In genomic region chr12:71166280-71166679, GRCh38 we compare ENCODE assay signal across 27 cellular contexts. TPM values are rescaled to one million over a fixed set of nuclear protein-coding genes. Genes with fewer than 3 reads are reported as not detected.
"Had no signal": no experiment of that assay in that cellular context is flagged by ENCODE, and none has a peak within 500 bp of the region (broad histone marks: within the 10 kb centered on the region; RNA-seq: fewer than 3 reads in every experiment).

No MANE protein-coding gene starts in this region.

- ATAC-seq: esophagus mucosa; gastrocnemius medialis; naive thymus-derived CD4-positive, alpha-beta T cell; stimulated activated naive B cell treated with anti-CD40 and anti-IgM and Interleukin-4, amounts not matched to agents 10 μg/mL and 1 μg/mL and 100 μg/mL, for 72 hours had no signal

- H3K4me3 ChIP-seq: colonic mucosa, gastrocnemius medialis, neural progenitor cell, sigmoid colon, tibial artery had no signal

- DNase-seq: colonic mucosa; effector CD8-positive, alpha-beta T cell; foreskin fibroblast; gastrocnemius medialis; head of caudate nucleus; hippocampal formation; mesenchymal stem cell; midbrain; naive thymus-derived CD4-positive, alpha-beta T cell; sigmoid colon; stimulated activated CD4-positive, alpha-beta T cell treated with anti-CD3 and anti-CD28 coated beads, Interleukin-4, amount 100 ng/mL, for 4 hours; stimulated activated naive B cell treated with anti-CD40 and anti-IgM and Interleukin-4, amounts not matched to agents 10 μg/mL and 1 μg/mL and 100 μg/mL, for 72 hours; substantia nigra; testis; tibial artery had no signal

- H3K9me3 ChIP-seq: colonic mucosa, gastrocnemius medialis, sigmoid colon, testis, tibial artery had no signal

- H3K4me1 Mint-ChIP-seq: naive thymus-derived CD4-positive, alpha-beta T cell; neural progenitor cell; stimulated activated naive B cell treated with anti-CD40 and anti-IgM and Interleukin-4, amounts not matched to agents 10 μg/mL and 1 μg/mL and 100 μg/mL, for 72 hours had no signal

- H3K27ac Mint-ChIP-seq: dendritic cell treated with granulocyte-macrophage colony-stimulating factor and Interleukin-4, amounts not matched to agents 40 ng/mL and 50 ng/mL, for 4 days; naive thymus-derived CD4-positive, alpha-beta T cell; nephron; neural progenitor cell; stimulated activated naive B cell treated with anti-CD40 and anti-IgM and Interleukin-4, amounts not matched to agents 10 μg/mL and 1 μg/mL and 100 μg/mL, for 72 hours; type B pancreatic cell had no signal

- H3K4me3 Mint-ChIP-seq: dendritic cell treated with granulocyte-macrophage colony-stimulating factor and Interleukin-4, amounts not matched to agents 40 ng/mL and 50 ng/mL, for 4 days; endodermal cell; naive thymus-derived CD4-positive, alpha-beta T cell; nephron; neural progenitor cell; stimulated activated naive B cell treated with anti-CD40 and anti-IgM and Interleukin-4, amounts not matched to agents 10 μg/mL and 1 μg/mL and 100 μg/mL, for 72 hours; type B pancreatic cell had no signal

- H3K27ac ChIP-seq: epithelial cell of prostate, gastrocnemius medialis, neural progenitor cell, parathyroid adenoma, sigmoid colon, testis, tibial artery had no signal

- H3K4me1 ChIP-seq: colonic mucosa, gastrocnemius medialis, neural progenitor cell, parathyroid adenoma, sigmoid colon, testis had no signal

- H3K36me3 ChIP-seq: colonic mucosa, gastrocnemius medialis, neural progenitor cell, sigmoid colon, tibial artery had no signal

- FAIRE-seq: islet of Langerhans had no signal

- H3K36me3 Mint-ChIP-seq: neural progenitor cell, type B pancreatic cell had no signal

- H3K27me3 ChIP-seq: colonic mucosa, gastrocnemius medialis, neural progenitor cell, sigmoid colon, testis, tibial artery had no signal

- H3K27me3 Mint-ChIP-seq: dendritic cell treated with granulocyte-macrophage colony-stimulating factor and Interleukin-4, amounts not matched to agents 40 ng/mL and 50 ng/mL, for 4 days; naive thymus-derived CD4-positive, alpha-beta T cell; progenitor cell of endocrine pancreas; stimulated activated naive B cell treated with anti-CD40 and anti-IgM and Interleukin-4, amounts not matched to agents 10 μg/mL and 1 μg/mL and 100 μg/mL, for 72 hours; type B pancreatic cell had no signal

RNA-seq across cellular contexts. Expression of gene TSPAN8, which starts 8.5 kb away (rescaled TPM):
- total RNA-seq: glomerular endothelial cell; lung microvascular endothelial cell; naive thymus-derived CD4-positive, alpha-beta T cell had no signal
- polyA plus RNA-seq: naive thymus-derived CD4-positive, alpha-beta T cell had no signal
